18 cellular contexts compared by ENCODE assay signal in the genomic region with DNA sequence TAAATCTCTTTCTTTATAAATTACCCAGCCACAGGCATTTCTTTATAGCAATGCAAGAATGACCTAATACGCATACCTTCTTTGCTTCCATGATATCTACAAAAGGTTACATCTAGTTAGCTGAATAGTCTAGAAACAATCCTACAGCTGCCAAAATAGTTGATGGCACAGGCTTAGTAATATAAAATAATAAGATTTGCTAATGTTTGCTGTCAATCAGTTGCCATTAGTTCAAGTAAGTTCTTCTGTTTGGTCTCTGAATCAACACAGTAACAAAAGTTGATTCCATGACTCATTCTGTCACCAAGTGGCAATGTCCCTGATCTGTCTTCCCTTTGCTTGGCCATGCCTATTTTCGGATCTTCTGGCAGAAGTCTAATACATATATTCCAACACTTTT.
"Had no signal": no experiment of that assay in that cellular context is flagged by ENCODE, and none has a peak within 500 bp of the region (broad histone marks: within the 10 kb centered on the region; RNA-seq: fewer than 3 reads in every experiment).

No MANE protein-coding gene starts in this region.

- DNase-seq: activated CD4-positive, alpha-beta memory T cell treated with anti-CD3 and anti-CD28 coated beads, Interleukin-2, amount 10 ng/mL, durations not matched to agents 7 days and 5 days; activated CD4-positive, alpha-beta T cell treated with anti-CD3 and anti-CD28 coated beads, Interleukin-2, amount 10 ng/mL, durations not matched to agents 24 days and 14 days; activated effector memory CD4-positive, alpha-beta T cell treated with anti-CD3 and anti-CD28 coated beads, Interleukin-2, amount 50 U/mL, for 16 hours; activated naive CD4-positive, alpha-beta T cell treated with anti-CD3 and anti-CD28 coated beads, Interleukin-2, amount 10 ng/mL, durations not matched to agents 7 days and 5 days; brain microvascular endothelial cell; caudate nucleus; effector memory CD4-positive, alpha-beta T cell; hippocampal formation; left cardiac atrium; mesenchymal stem cell; naive thymus-derived CD8-positive, alpha-beta T cell; retina; stimulated activated CD4-positive, alpha-beta T cell treated with anti-CD3 and anti-CD28 coated beads, Interleukin-4, amount 100 ng/mL, for 24 hours; stimulated activated naive CD8-positive, alpha-beta T cell treated with anti-CD3 and anti-CD28 coated beads, Interleukin-15, Interleukin-2, amounts not matched to agents 100 U/mL and 50 U/mL, for 24 hours; SW 1271; T-helper 17 cell; thyroid gland; upper lobe of right lung had no signal
